ENCODE assay signal across 24 cellular contexts in the genomic region with DNA sequence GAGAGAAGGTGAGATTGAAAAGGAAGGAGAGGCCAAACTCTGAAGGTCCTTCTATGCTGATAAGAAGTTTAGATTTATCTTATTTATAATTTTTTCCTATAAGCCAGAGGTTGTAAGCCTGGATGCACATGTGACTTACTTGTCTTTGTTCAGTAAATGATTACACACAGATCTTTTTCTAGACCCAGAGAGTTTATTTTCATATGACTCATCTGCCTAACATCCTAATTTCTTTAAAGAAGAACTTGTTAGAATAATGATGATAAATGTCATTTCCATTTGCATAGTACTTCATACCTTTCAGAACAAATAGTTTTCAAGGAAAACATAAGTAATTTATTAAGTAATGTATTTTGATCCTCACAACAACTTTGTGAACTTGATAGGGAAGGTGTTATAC.
DNase-seq lines count a peak whose midpoint lies in the region; ATAC-seq and TF ChIP-seq lines count a peak whose summit lies in the region.
"Had no signal": no experiment of that assay in that cellular context is flagged by ENCODE, and none has a peak within 500 bp of the region (broad histone marks: within the 10 kb centered on the region; RNA-seq: fewer than 3 reads in every experiment).

No MANE protein-coding gene starts in this region.

- ATAC-seq in SK-N-SH treated with all-trans-retinoic acid at 6 μM for 48 hours (peak; percentile 92), HG03354 (IDR thresholded peaks at IDR 0.05; ENCODE audit: poor library complexity, severe bottlenecking, unreplicated experiment) (no peak)
- ATAC-seq: activated CD8-positive, alpha-beta T cell treated with anti-CD3 and anti-CD28 coated beads, Interleukin-2, amount 10 ng/mL, durations not matched to agents 7 days and 5 days; activated T-cell treated with anti-CD3 and anti-CD28 coated beads, Interleukin-2, amount 50 U/mL, for 72 hours; left cardiac atrium; stimulated activated effector memory CD8-positive, alpha-beta T cell treated with anti-CD3 and anti-CD28 coated beads, Interleukin-12 subunit alpha, Interleukin-12 subunit beta, amount 100 ng/mL, for 72 hours had no signal

- no peaks in the 10 kb centered on the region for H3K36me3 ChIP-seq in neural progenitor cell
- H3K36me3 ChIP-seq: BE2C, breast epithelium, esophagus muscularis mucosa had no signal

- H3K27me3 Mint-ChIP-seq in neural progenitor cell (ENCODE audit: insufficient read depth, low read depth) = no peaks in the 10 kb centered on the region
- H3K27me3 Mint-ChIP-seq: activated B cell treated with CpG ODN at 0.5 μM for 24 hours, IgD-negative memory B cell had no signal

- no peaks in the 10 kb centered on the region for H3F3A ChIP-seq in neural progenitor cell (ENCODE audit: low read depth)

- no peak overlapping the region for H3K4me3 Mint-ChIP-seq in neural progenitor cell
- H3K4me3 Mint-ChIP-seq: activated B cell treated with CpG ODN at 0.5 μM for 24 hours; activated CD8-positive, alpha-beta T cell treated with anti-CD3 and anti-CD28 coated beads, Interleukin-2, amount 10 ng/mL, durations not matched to agents 7 days and 5 days; activated naive CD8-positive, alpha-beta T cell; activated T-cell treated with anti-CD3 and anti-CD28 coated beads, Interleukin-2, amount 50 U/mL, for 72 hours; IgD-negative memory B cell; stimulated activated effector memory CD8-positive, alpha-beta T cell treated with anti-CD3 and anti-CD28 coated beads, Interleukin-12 subunit alpha, Interleukin-12 subunit beta, amount 100 ng/mL, for 72 hours; T-helper 1 cell treated with Interleukin-12 subunit alpha and Interleukin-12 subunit beta and Interleukin-4 antibody, amounts not matched to agents 30 μg/mL and 1 μg/mL, for 36 hours had no signal

- no peaks in the 10 kb centered on the region for H3K27me3 ChIP-seq in neural progenitor cell
- H3K27me3 ChIP-seq: BE2C, breast epithelium, dorsolateral prefrontal cortex, esophagus muscularis mucosa had no signal

- DNase-seq in GM03348 (ENCODE audit: low spot score) = peak; percentile 31
- peak; percentile 23 for DNase-seq in fibroblast of pulmonary artery (ENCODE audit: low read depth)
- no peak for DNase-seq in neural progenitor cell (ENCODE audit: low spot score)
- no peak for DNase-seq in NCI-H2227 treated with DMSO at 0.1 percent for 48 hours (lab: John Stamatoyannopoulos, UW)
- no peak for DNase-seq in cortex of kidney (lab: John Stamatoyannopoulos, UW)
- DNase-seq in activated T-cell treated with anti-CD3 and anti-CD28 coated beads for 4 hours = no peak
- DNase-seq: activated B cell treated with CpG ODN at 0.5 μM for 24 hours; activated CD8-positive, alpha-beta T cell treated with anti-CD3 and anti-CD28 coated beads, Interleukin-2, amount 10 ng/mL, durations not matched to agents 7 days and 5 days; activated T-cell treated with anti-CD3 and anti-CD28 coated beads, Interleukin-2, amount 50 U/mL, for 72 hours; BE2C; dorsolateral prefrontal cortex; left cardiac atrium; midbrain; NCI-H2081 treated with DMSO at 0.1 percent for 48 hours; NCI-H510A treated with DMSO at 0.1 percent for 48 hours; SHP77 treated with DMSO at 0.1 percent for 48 hours had no signal

- no peak overlapping the region for H3K9ac ChIP-seq in neural progenitor cell

- H3K9me3 ChIP-seq in neural progenitor cell (ENCODE audit: low read depth) = no peaks in the 10 kb centered on the region
- H3K9me3 ChIP-seq: BE2C, breast epithelium, esophagus muscularis mucosa had no signal

- H3K4me1 ChIP-seq in neural progenitor cell = peaks cover 14% of the 10 kb centered on the region
- H3K4me1 ChIP-seq: breast epithelium had no signal

- no peaks in the 10 kb centered on the region for H4K20me1 ChIP-seq in neural progenitor cell (ENCODE audit: low read depth)

- peak overlapping the region; percentile 14 for H2AFZ ChIP-seq in neural progenitor cell (replicated peaks)

- no peak overlapping the region for H3K27ac ChIP-seq in neural progenitor cell
- H3K27ac ChIP-seq: breast epithelium, dorsolateral prefrontal cortex, esophagus muscularis mucosa had no signal

- no peaks in the 10 kb centered on the region for H3K36me3 Mint-ChIP-seq in neural progenitor cell
- H3K36me3 Mint-ChIP-seq: activated naive CD8-positive, alpha-beta T cell; IgD-negative memory B cell; stimulated activated effector memory CD8-positive, alpha-beta T cell treated with anti-CD3 and anti-CD28 coated beads, Interleukin-12 subunit alpha, Interleukin-12 subunit beta, amount 100 ng/mL, for 72 hours had no signal

- TF ChIP-seq CTCF in fibroblast of pulmonary artery (IDR thresholded peaks at IDR 0.05; ENCODE audit: low read length, missing control alignments) (no peak), neural progenitor cell (IDR thresholded peaks at IDR 0.05) (no peak)

- no peaks in the 10 kb centered on the region for H3K9me3 Mint-ChIP-seq in neural progenitor cell
- H3K9me3 Mint-ChIP-seq: activated T-cell treated with anti-CD3 and anti-CD28 coated beads, Interleukin-2, amount 50 U/mL, for 72 hours; IgD-negative memory B cell; stimulated activated effector memory CD8-positive, alpha-beta T cell treated with anti-CD3 and anti-CD28 coated beads, Interleukin-12 subunit alpha, Interleukin-12 subunit beta, amount 100 ng/mL, for 72 hours had no signal

- no peak overlapping the region for H3K4me2 ChIP-seq in neural progenitor cell

- H3K4me3 ChIP-seq in fibroblast of pulmonary artery (replicated peaks; ENCODE audit: low read depth, low read length) (no peak overlapping the region), neural progenitor cell (no peak overlapping the region)
- H3K4me3 ChIP-seq: breast epithelium, dorsolateral prefrontal cortex, esophagus muscularis mucosa had no signal

- H3K4me1 Mint-ChIP-seq in neural progenitor cell = peaks cover 5% of the 10 kb centered on the region
- H3K4me1 Mint-ChIP-seq: activated B cell treated with CpG ODN at 0.5 μM for 24 hours; stimulated activated effector memory CD8-positive, alpha-beta T cell treated with anti-CD3 and anti-CD28 coated beads, Interleukin-12 subunit alpha, Interleukin-12 subunit beta, amount 100 ng/mL, for 72 hours had no signal

- no peak overlapping the region for H3K27ac Mint-ChIP-seq in neural progenitor cell
- H3K27ac Mint-ChIP-seq: activated B cell treated with CpG ODN at 0.5 μM for 24 hours; activated CD8-positive, alpha-beta T cell treated with anti-CD3 and anti-CD28 coated beads, Interleukin-2, amount 10 ng/mL, durations not matched to agents 7 days and 5 days; activated naive CD8-positive, alpha-beta T cell; activated T-cell treated with anti-CD3 and anti-CD28 coated beads, Interleukin-2, amount 50 U/mL, for 72 hours; IgD-negative memory B cell; stimulated activated effector memory CD8-positive, alpha-beta T cell treated with anti-CD3 and anti-CD28 coated beads, Interleukin-12 subunit alpha, Interleukin-12 subunit beta, amount 100 ng/mL, for 72 hours; T-helper 1 cell treated with Interleukin-12 subunit alpha and Interleukin-12 subunit beta and Interleukin-4 antibody, amounts not matched to agents 30 μg/mL and 1 μg/mL, for 36 hours had no signal

- no peaks in the 10 kb centered on the region for H3K79me2 ChIP-seq in neural progenitor cell (ENCODE audit: low read depth)

TF ChIP-seq in SK-N-SH treated with all-trans-retinoic acid at 6 μM for 48 hours, 23 proteins besides CTCF, POLR2A, EP300 and RAD21:
- TF ChIP-seq ISL1 (CRISPR knock-in tag; IDR thresholded peaks at IDR 0.05) (peak; percentile 58), ZFP30 (CRISPR knock-in tag; IDR thresholded peaks at IDR 0.05) (no peak), CSDC2 (CRISPR knock-in tag; IDR thresholded peaks at IDR 0.05) (no peak), ARNTL (CRISPR knock-in tag; IDR thresholded peaks at IDR 0.05; ENCODE audit: borderline replicate concordance, low read depth) (no peak), ZC3H10 (CRISPR knock-in tag; IDR thresholded peaks at IDR 0.05) (peak; percentile 58; the same call in 1 of the 2 replicates), ZFP3 (CRISPR knock-in tag; IDR thresholded peaks at IDR 0.05) (no peak), SNAI2 (CRISPR knock-in tag; IDR thresholded peaks at IDR 0.05) (no peak)
- TF ChIP-seq, protein P1, sequence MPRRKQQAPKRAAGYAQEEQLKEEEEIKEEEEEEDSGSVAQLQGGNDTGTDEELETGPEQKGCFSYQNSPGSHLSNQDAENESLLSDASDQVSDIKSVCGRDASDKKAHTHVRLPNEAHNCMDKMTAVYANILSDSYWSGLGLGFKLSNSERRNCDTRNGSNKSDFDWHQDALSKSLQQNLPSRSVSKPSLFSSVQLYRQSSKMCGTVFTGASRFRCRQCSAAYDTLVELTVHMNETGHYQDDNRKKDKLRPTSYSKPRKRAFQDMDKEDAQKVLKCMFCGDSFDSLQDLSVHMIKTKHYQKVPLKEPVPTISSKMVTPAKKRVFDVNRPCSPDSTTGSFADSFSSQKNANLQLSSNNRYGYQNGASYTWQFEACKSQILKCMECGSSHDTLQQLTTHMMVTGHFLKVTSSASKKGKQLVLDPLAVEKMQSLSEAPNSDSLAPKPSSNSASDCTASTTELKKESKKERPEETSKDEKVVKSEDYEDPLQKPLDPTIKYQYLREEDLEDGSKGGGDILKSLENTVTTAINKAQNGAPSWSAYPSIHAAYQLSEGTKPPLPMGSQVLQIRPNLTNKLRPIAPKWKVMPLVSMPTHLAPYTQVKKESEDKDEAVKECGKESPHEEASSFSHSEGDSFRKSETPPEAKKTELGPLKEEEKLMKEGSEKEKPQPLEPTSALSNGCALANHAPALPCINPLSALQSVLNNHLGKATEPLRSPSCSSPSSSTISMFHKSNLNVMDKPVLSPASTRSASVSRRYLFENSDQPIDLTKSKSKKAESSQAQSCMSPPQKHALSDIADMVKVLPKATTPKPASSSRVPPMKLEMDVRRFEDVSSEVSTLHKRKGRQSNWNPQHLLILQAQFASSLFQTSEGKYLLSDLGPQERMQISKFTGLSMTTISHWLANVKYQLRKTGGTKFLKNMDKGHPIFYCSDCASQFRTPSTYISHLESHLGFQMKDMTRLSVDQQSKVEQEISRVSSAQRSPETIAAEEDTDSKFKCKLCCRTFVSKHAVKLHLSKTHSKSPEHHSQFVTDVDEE (CRISPR knock-in tag; IDR thresholded peaks at IDR 0.05) = no peak

Comparison
In these comparisons a context has a peak if more than half of its experiments do, and no peak if none do; other contexts are left out.
1. DNase-seq: peak in GM03348 (single experiment) and fibroblast of pulmonary artery (single experiment); none in neural progenitor cell (single experiment), NCI-H2227 treated with DMSO at 0.1 percent for 48 hours (single experiment), cortex of kidney (single experiment) and activated T-cell treated with anti-CD3 and anti-CD28 coated beads for 4 hours (single experiment).